ENCODE assay signal across 19 cellular contexts in the genomic region with DNA sequence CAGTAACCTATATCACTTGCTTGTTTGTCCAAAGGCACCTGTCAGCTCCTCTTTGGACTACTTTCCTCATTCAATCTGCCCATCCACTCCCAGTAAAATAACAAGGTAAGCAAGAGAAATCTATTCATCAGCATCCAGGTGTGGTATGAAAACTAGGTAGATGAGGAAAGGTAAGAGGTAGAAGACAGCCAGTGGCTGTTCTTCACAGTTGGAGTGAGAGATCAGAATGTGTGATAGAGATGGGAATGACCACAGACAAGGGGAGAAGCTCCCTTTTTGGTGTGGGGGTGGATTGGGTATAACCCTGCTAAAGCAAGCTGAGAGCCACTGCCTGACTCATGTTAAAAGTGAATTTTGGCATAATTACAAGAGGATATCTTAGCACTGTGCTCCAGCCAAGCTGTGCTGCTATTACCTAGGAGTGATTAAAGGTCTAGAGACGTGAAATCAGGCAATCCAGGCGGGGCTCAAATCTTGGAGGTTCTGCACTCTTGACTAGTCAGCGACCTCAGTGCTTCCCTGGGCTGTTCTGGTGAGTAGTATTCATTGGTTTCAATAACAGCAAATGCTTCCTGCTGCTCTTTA. TPM values are rescaled to one million over a fixed set of nuclear protein-coding genes. Genes with fewer than 3 reads are reported as not detected.
A peak's percentile ranks its signal among the peaks of the same experiment; 100 is the strongest.
DNase-seq lines count a peak whose midpoint lies in the region; ATAC-seq and TF ChIP-seq lines count a peak whose summit lies in the region.
"Had no signal": no experiment of that assay in that cellular context is flagged by ENCODE, and none has a peak within 500 bp of the region (broad histone marks: within the 10 kb centered on the region; RNA-seq: fewer than 3 reads in every experiment).

No MANE protein-coding gene starts in this region.

- no peaks in the 10 kb centered on the region for H3K9me3 ChIP-seq in adipocyte (ENCODE audit: control insufficient read depth, low read length)
- H3K9me3 ChIP-seq: thoracic aorta had no signal

- H3K27ac ChIP-seq in foreskin keratinocyte = no peak overlapping the region
- H3K27ac ChIP-seq: 22Rv1, thoracic aorta had no signal

- H3K27me3 ChIP-seq in adipocyte (replicated peaks; ENCODE audit: control insufficient read depth, insufficient read depth, low read length) (no peaks in the 10 kb centered on the region), foreskin keratinocyte (no peaks in the 10 kb centered on the region)

- no peaks in the 10 kb centered on the region for H3K36me3 ChIP-seq in adipocyte (ENCODE audit: control insufficient read depth, insufficient read depth, low read length, severe bottlenecking)
- H3K36me3 ChIP-seq: thoracic aorta had no signal

- TF ChIP-seq CTCF in foreskin keratinocyte (conservative IDR thresholded peaks at IDR 0.05) = no peak
- no peak for TF ChIP-seq CTCF in retinal pigment epithelial cell (conservative IDR thresholded peaks at IDR 0.05; ENCODE audit: low read depth, low read length)

- DNase-seq in DMS 273 (lab: John Stamatoyannopoulos, UW; ENCODE audit: unreplicated experiment) (peak; percentile 20), DMS 273 treated with DMSO at 0.1 percent for 48 hours (lab: John Stamatoyannopoulos, UW) (no peak), adipocyte (ENCODE audit: low read depth) (peak; percentile 20), foreskin keratinocyte (peak in 1 of 2 donors; percentile 66), retinal pigment epithelial cell (ENCODE audit: low read depth) (peak; percentile 43), NCI-H2029 treated with DMSO at 0.1 percent for 48 hours (lab: John Stamatoyannopoulos, UW) (no peak), SIG-M5 (lab: John Stamatoyannopoulos, UW) (no peak)
- DNase-seq: activated B cell treated with CpG ODN at 0.5 μM for 24 hours; activated CD8-positive, alpha-beta memory T cell treated with anti-CD3 and anti-CD28 coated beads for 24 hours; C1 segment of cervical spinal cord; effector CD4-positive, alpha-beta T cell; naive B cell; NCI-H1436 treated with DMSO at 0.1 percent for 48 hours; NCI-H2227 treated with DMSO at 0.1 percent for 48 hours; SHP77 treated with DMSO at 0.1 percent for 48 hours; T-helper 17 cell had no signal

- no peak overlapping the region for H3K9ac ChIP-seq in adipocyte (ENCODE audit: low read length)

- no peak overlapping the region for H3K4me3 ChIP-seq in adipocyte (ENCODE audit: low read length)
- no peak overlapping the region for H3K4me3 ChIP-seq in retinal pigment epithelial cell (ENCODE audit: low read length)
- H3K4me3 ChIP-seq: thoracic aorta had no signal

- H3K4me1 ChIP-seq in adipocyte (ENCODE audit: control insufficient read depth, insufficient read depth, low read length) (peaks cover 29% of the 10 kb centered on the region), foreskin keratinocyte (peaks cover 23% of the 10 kb centered on the region)

- ATAC-seq in foreskin keratinocyte (peak; percentile 23), HG03460 (IDR thresholded peaks at IDR 0.05; ENCODE audit: unreplicated experiment) (no peak)
- ATAC-seq: T-helper 17 cell had no signal

RNA-seq across cellular contexts. Expression of a gene that starts 28.1 kb away (rescaled TPM):
- 2.3 and 2.5 TPM in 2 replicates for total RNA-seq in foreskin keratinocyte
- 1.5 and 2.0 TPM in 2 replicates for polyA plus RNA-seq in foreskin keratinocyte
- total RNA-seq: activated B cell treated with CpG ODN at 0.5 μM for 24 hours, T-helper 17 cell had no signal

Comparison
In these comparisons a context has a peak if more than half of its experiments do, and no peak if none do; other contexts are left out.
1. DNase-seq: peak in DMS 273 (single experiment), adipocyte (single experiment) and retinal pigment epithelial cell (single experiment); none in DMS 273 treated with DMSO at 0.1 percent for 48 hours (single experiment), NCI-H2029 treated with DMSO at 0.1 percent for 48 hours (single experiment) and SIG-M5 (single experiment).